In the genomic region with DNA sequence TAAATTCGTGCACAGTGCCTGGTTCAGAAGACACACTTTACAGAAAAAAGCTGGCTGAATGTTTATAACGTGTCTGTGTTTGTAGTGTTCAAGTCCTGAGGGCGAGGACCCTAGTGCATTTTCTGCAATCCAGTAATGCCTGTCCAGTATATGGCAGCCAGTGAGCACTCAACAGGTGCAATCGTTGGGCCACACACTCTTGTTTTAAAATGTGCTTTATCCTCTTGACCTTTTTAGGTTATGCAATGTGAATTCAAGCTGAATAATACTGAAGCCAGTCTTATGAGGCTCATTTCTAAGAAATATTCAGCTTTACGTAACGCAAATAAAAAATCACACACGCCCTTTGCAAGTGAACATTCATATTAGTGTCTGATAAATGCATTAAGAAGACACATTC, we compare ENCODE assay signal across 8 cellular contexts. TPM values are rescaled to one million over a fixed set of nuclear protein-coding genes. Genes with fewer than 3 reads are reported as not detected.
DNase-seq lines count a peak whose midpoint lies in the region; ATAC-seq and TF ChIP-seq lines count a peak whose summit lies in the region.

No MANE protein-coding gene starts in this region.

- TF ChIP-seq CTCF in kidney epithelial cell (IDR thresholded peaks at IDR 0.05; ENCODE audit: insufficient read depth, low read length, poor library complexity, severe bottlenecking) (no peak), testis (IDR thresholded peaks at IDR 0.05) (no peak)

- intact Hi-C loops in activated CD4-positive, alpha-beta T cell treated with anti-CD3 and anti-CD28 coated beads, Interleukin-2, amount 10 ng/mL, durations not matched to agents 24 days and 14 days (cut with micrococcal nuclease): loop anchor here (2.0 to 10.0 kb wide), 2 partner anchors 29 to 461 kb away; partner anchors contain the start of gene GARS1
- intact Hi-C loops in testis (cut with DNase I; ENCODE audit: low total_unique reads): no loop called here

- H3K27me3 ChIP-seq in kidney epithelial cell (ENCODE audit: control insufficient read depth, insufficient read depth, low read length) (no peaks in the 10 kb centered on the region), testis (no peaks in the 10 kb centered on the region)

- H3K4me1 ChIP-seq in testis: peaks cover 3% of the 10 kb centered on the region

- 23 to 31% methylated on average over 7 of the region's 7 CpGs for WGBS in testis, 2 donors

- no peaks in the 10 kb centered on the region for H3K9me3 ChIP-seq in testis

- no peak for TF ChIP-seq POLR2A in testis (IDR thresholded peaks at IDR 0.05)

- H3K27me3 Mint-ChIP-seq in activated CD4-positive, alpha-beta T cell treated with anti-CD3 and anti-CD28 coated beads, Interleukin-2, amount 10 ng/mL, durations not matched to agents 24 days and 14 days: peaks cover 37% of the 10 kb centered on the region
- no peaks in the 10 kb centered on the region for H3K27me3 Mint-ChIP-seq in activated naive CD8-positive, alpha-beta T cell

- H3K4me3 Mint-ChIP-seq in activated CD4-positive, alpha-beta T cell treated with anti-CD3 and anti-CD28 coated beads, Interleukin-2, amount 10 ng/mL, durations not matched to agents 24 days and 14 days: peak overlapping the region; percentile 84
- peak overlapping the region; percentile 86 for H3K4me3 Mint-ChIP-seq in activated naive CD8-positive, alpha-beta T cell

- peak overlapping the region in 1 of 2 donors; percentile 93 for H3K27ac ChIP-seq in testis

- no peaks in the 10 kb centered on the region for H3K36me3 ChIP-seq in kidney epithelial cell (ENCODE audit: control insufficient read depth, insufficient read depth, low read length)
- no peaks in the 10 kb centered on the region for H3K36me3 ChIP-seq in testis (ENCODE audit: low read depth, missing control alignments)

- no peaks in the 10 kb centered on the region for H3K9me3 Mint-ChIP-seq in activated CD4-positive, alpha-beta T cell treated with anti-CD3 and anti-CD28 coated beads, Interleukin-2, amount 10 ng/mL, durations not matched to agents 24 days and 14 days
- H3K9me3 Mint-ChIP-seq in activated naive CD8-positive, alpha-beta T cell (ENCODE audit: low read depth): no peaks in the 10 kb centered on the region

- no peak overlapping the region for H3K27ac Mint-ChIP-seq in activated CD4-positive, alpha-beta T cell treated with anti-CD3 and anti-CD28 coated beads, Interleukin-2, amount 10 ng/mL, durations not matched to agents 24 days and 14 days
- peak overlapping the region; percentile 0 for H3K27ac Mint-ChIP-seq in activated naive CD8-positive, alpha-beta T cell

- no peak for ATAC-seq in HG02884 (IDR thresholded peaks at IDR 0.05; ENCODE audit: unreplicated experiment)

- peaks cover 2% of the 10 kb centered on the region for H3K36me3 Mint-ChIP-seq in activated CD4-positive, alpha-beta T cell treated with anti-CD3 and anti-CD28 coated beads, Interleukin-2, amount 10 ng/mL, durations not matched to agents 24 days and 14 days (ENCODE audit: low read depth)
- H3K36me3 Mint-ChIP-seq in activated naive CD8-positive, alpha-beta T cell: peaks cover 2% of the 10 kb centered on the region

- H3K4me3 ChIP-seq in kidney epithelial cell (ENCODE audit: low read depth, low read length) (peak overlapping the region; percentile 75), testis (peak overlapping the region; percentile 64 to 79)

- H3K4me1 Mint-ChIP-seq in activated CD4-positive, alpha-beta T cell treated with anti-CD3 and anti-CD28 coated beads, Interleukin-2, amount 10 ng/mL, durations not matched to agents 24 days and 14 days: peaks cover 10% of the 10 kb centered on the region
- H3K4me1 Mint-ChIP-seq in activated naive CD8-positive, alpha-beta T cell (ENCODE audit: low read depth): peaks cover 9% of the 10 kb centered on the region

- no peak for DNase-seq in activated CD4-positive, alpha-beta T cell treated with anti-CD3 and anti-CD28 coated beads, Interleukin-2, amount 10 ng/mL, durations not matched to agents 24 days and 14 days
- no peak for DNase-seq in activated CD4-positive, alpha-beta T cell treated with anti-CD3 and anti-CD28 coated beads, Interleukin-2, amount 50 U/mL, for 1 hour
- no peak for DNase-seq in kidney epithelial cell (ENCODE audit: low read depth)
- DNase-seq in testis: no peak
- no peak for DNase-seq in mucosa of gallbladder (ENCODE audit: low spot score)
- DNase-seq in retina: no peak

RNA-seq across cellular contexts. Expression of gene MTURN, which starts 0.8 kb away (rescaled TPM):
- 3.8 and 4.2 TPM in 2 replicates for total RNA-seq in activated CD4-positive, alpha-beta T cell treated with anti-CD3 and anti-CD28 coated beads, Interleukin-2, amount 10 ng/mL, durations not matched to agents 24 days and 14 days
- 18.5 and 21.1 TPM in 2 replicates for total RNA-seq in kidney epithelial cell
- 10 to 100 TPM; 17.3 to 25.6 TPM for total RNA-seq in testis
- polyA plus RNA-seq in testis (ENCODE audit: insufficient read depth, low read depth, low replicate concordance): 19.3 TPM
- total RNA-seq in mucosa of gallbladder: 36.3 TPM
